ENCODE assay signal across 14 cellular contexts in genomic region chr1:236206548-236206947, GRCh38.
DNase-seq lines count a peak whose midpoint lies in the region; ATAC-seq and TF ChIP-seq lines count a peak whose summit lies in the region.
"Had no signal": no experiment of that assay in that cellular context is flagged by ENCODE, and none has a peak within 500 bp of the region (broad histone marks: within the 10 kb centered on the region; RNA-seq: fewer than 3 reads in every experiment).

No MANE protein-coding gene starts in this region.

- TF ChIP-seq POLR2A in NB4 (IDR thresholded peaks at IDR 0.05; ENCODE audit: extremely low read depth, insufficient read length) (no peak), gastrocnemius medialis (IDR thresholded peaks at IDR 0.05) (no peak)

- H3K27me3 ChIP-seq in left lung (no peaks in the 10 kb centered on the region), gastrocnemius medialis (no peaks in the 10 kb centered on the region)
- H3K27me3 ChIP-seq: tibial nerve had no signal

- no peak overlapping the region for H3K4me3 ChIP-seq in NB4 (ENCODE audit: low read depth, low read length)
- no peak overlapping the region for H3K4me3 ChIP-seq in left lung
- H3K4me3 ChIP-seq in gastrocnemius medialis, result no peak overlapping the region
- H3K4me3 ChIP-seq: skin epidermis, tibial nerve had no signal

- peaks cover 25% of the 10 kb centered on the region for H3K4me1 Mint-ChIP-seq in brain

- intact Hi-C loops in left lung (cut with DNase I) (no loop called here), gastrocnemius medialis (cut with DNase I; ENCODE audit: low total_unique reads) (no loop called here)

- H3K27ac ChIP-seq in left lung (peak overlapping the region in 1 of 2 donors; percentile 35), gastrocnemius medialis (no peak overlapping the region)
- H3K27ac ChIP-seq: KMS-11 had no signal

- no peaks in the 10 kb centered on the region for H3K27me3 Mint-ChIP-seq in brain
- H3K27me3 Mint-ChIP-seq: T-cell had no signal

- in situ Hi-C loops in gastrocnemius medialis (cut with MboI; ENCODE audit: low sequenced_read_pairs in 4 of 4), result no loop called here

- H3K27ac Mint-ChIP-seq in brain, result peak overlapping the region in 3 of 5 experiments; percentile 4 to 75 (median 51)
- H3K27ac Mint-ChIP-seq: T-cell had no signal

- peaks cover 18 to 28% (median 24%) of the 10 kb centered on the region in 5 experiments for H3K9me3 Mint-ChIP-seq in brain

- peaks cover 0 to 26% of the 10 kb centered on the region in 2 donors for H3K36me3 ChIP-seq in left lung
- H3K36me3 ChIP-seq in gastrocnemius medialis, result no peaks in the 10 kb centered on the region

- ATAC-seq in left lung (peak; percentile 91), gastrocnemius medialis (peak in 1 of 2 donors; percentile 56), HG03460 (IDR thresholded peaks at IDR 0.05; ENCODE audit: unreplicated experiment) (no peak)
- ATAC-seq: T-cell had no signal

- TF ChIP-seq CTCF in NB4 (IDR thresholded peaks at IDR 0.05; ENCODE audit: low read depth, low read length), result no peak
- no peak for TF ChIP-seq CTCF in brain (conservative IDR thresholded peaks at IDR 0.05)
- TF ChIP-seq CTCF in left lung (IDR thresholded peaks at IDR 0.05), result no peak
- TF ChIP-seq CTCF in gastrocnemius medialis (IDR thresholded peaks at IDR 0.05 in 4 of 5, conservative IDR thresholded peaks at IDR 0.05 in 1 of 5), result no peak

- H3K4me1 ChIP-seq in left lung (peaks cover 0 to 4% of the 10 kb centered on the region in 2 donors), gastrocnemius medialis (no peaks in the 10 kb centered on the region)

- H3K4me3 Mint-ChIP-seq in brain, result peak overlapping the region in 1 of 5 experiments; percentile 7
- H3K4me3 Mint-ChIP-seq: T-cell had no signal

- H3K9me3 ChIP-seq in left lung, result peaks cover 0 to 4% of the 10 kb centered on the region in 2 donors
- H3K9me3 ChIP-seq in gastrocnemius medialis, result no peaks in the 10 kb centered on the region

- DNase-seq in NB4 (ENCODE audit: low read depth), result peak; percentile 3
- peak; percentile 30 to 60 for DNase-seq in left lung
- peak; percentile 10 to 25 for DNase-seq in gastrocnemius medialis
- no peak for DNase-seq in NCI-H2029 treated with DMSO at 0.1 percent for 48 hours (lab: John Stamatoyannopoulos, UW)
- DNase-seq in foreskin melanocyte, result no peak
- DNase-seq in AML-193 (lab: John Stamatoyannopoulos, UW), result no peak
- DNase-seq: activated effector memory CD4-positive, alpha-beta T cell treated with anti-CD3 and anti-CD28 coated beads, Interleukin-2, amount 50 U/mL, for 16 hours; NCI-H2171 treated with DMSO at 0.1 percent for 48 hours; T-cell had no signal

- H3K36me3 Mint-ChIP-seq in brain, result peaks cover 64% of the 10 kb centered on the region

Comparison
In these comparisons a context has a peak if more than half of its experiments do, and no peak if none do; other contexts are left out.
1. DNase-seq: peak in NB4 (single experiment), left lung (2 of 2) and gastrocnemius medialis (2 of 2); none in NCI-H2029 treated with DMSO at 0.1 percent for 48 hours (single experiment), foreskin melanocyte (single experiment) and AML-193 (0 of 2).